ENCODE assay signal across 8 cellular contexts in the genomic region with DNA sequence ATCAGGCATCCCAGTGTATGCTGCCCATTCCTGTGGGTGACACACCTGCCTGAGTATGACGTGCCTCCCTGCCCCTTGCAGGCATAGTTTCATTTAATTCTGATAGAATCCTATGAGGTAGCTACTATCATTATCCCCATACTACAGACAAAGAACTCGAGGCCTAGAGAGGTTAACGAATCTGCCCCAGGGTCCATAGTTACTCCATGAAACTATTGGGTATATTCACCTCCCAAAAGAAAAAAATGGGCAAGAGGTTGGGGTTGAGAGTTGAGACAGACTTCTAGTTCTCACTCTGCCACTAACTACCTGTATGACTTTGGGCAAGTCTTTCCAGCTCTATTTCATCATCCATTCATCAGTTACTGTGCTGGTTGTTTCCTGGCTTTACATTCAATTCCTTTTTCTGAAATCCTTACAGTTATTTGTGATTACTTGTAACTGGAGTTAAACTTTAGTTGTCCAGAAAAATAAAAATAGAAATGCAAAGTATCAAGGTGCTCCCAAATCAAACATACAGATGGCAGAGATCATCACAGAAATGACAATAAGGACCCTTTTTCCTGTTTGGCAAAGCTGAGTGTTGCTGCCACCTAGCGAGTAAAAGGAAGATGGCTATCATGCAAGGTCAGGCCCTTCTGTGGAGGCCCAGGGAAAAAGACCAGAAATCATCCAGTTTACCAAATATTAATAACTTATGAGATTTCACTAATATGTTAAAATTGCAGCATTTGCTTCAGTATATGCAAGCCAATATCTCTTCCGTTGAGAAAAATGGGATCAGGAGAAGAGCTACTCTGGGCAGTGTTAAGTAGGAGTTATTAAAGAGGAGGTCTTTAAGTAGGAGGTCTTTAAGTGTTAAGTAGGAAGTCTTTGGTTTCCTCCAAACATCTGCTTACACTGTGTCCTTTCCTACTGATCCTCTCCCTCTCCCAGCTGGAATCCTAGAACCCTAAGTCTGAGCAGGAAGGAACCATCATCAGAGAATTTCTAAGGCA. TPM values are rescaled to one million over a fixed set of nuclear protein-coding genes. Genes with fewer than 3 reads are reported as not detected.
DNase-seq lines count a peak whose midpoint lies in the region; ATAC-seq and TF ChIP-seq lines count a peak whose summit lies in the region.

No MANE protein-coding gene starts in this region.

- no peaks in the 10 kb centered on the region for H3K36me3 ChIP-seq in CD8-positive, alpha-beta T cell (ENCODE audit: insufficient read depth, low read length)
- H3K36me3 ChIP-seq in left lung = no peaks in the 10 kb centered on the region

- no peaks in the 10 kb centered on the region for H3K36me3 Mint-ChIP-seq in CD8-positive, alpha-beta T cell
- no peaks in the 10 kb centered on the region for H3K36me3 Mint-ChIP-seq in T-helper 2 cell treated with Interferon-gamma antibody and Interleukin-4, amounts not matched to agents 5 μg/mL and 100 μg/mL, for 36 hours (ENCODE audit: low read depth)
- no peaks in the 10 kb centered on the region for H3K36me3 Mint-ChIP-seq in brain

- H3K27me3 Mint-ChIP-seq in CD8-positive, alpha-beta T cell (ENCODE audit: low read depth) = no peaks in the 10 kb centered on the region
- no peaks in the 10 kb centered on the region for H3K27me3 Mint-ChIP-seq in T-helper 2 cell treated with Interferon-gamma antibody and Interleukin-4, amounts not matched to agents 5 μg/mL and 100 μg/mL, for 36 hours (ENCODE audit: low read depth)
- H3K27me3 Mint-ChIP-seq in brain = peaks cover 5% of the 10 kb centered on the region

- ATAC-seq in CD8-positive, alpha-beta T cell = peak; percentile 48
- ATAC-seq in GM19328 (IDR thresholded peaks at IDR 0.05; ENCODE audit: unreplicated experiment) = peak; percentile 53
- ATAC-seq in left lung = peak; percentile 73

- no peak overlapping the region for H3K27ac ChIP-seq in CD8-positive, alpha-beta T cell (ENCODE audit: low read depth, low read length)
- H3K27ac ChIP-seq in left lung = no peak overlapping the region

- DNase-seq in CD8-positive, alpha-beta T cell = peak in 6 of 7 experiments; percentile 5 to 61 (median 39)
- no peak for DNase-seq in LNCaP clone FGC (ENCODE audit: low read depth)
- DNase-seq in T-helper 2 cell treated with Interferon-gamma antibody and Interleukin-4, amounts not matched to agents 5 μg/mL and 100 μg/mL, for 36 hours (ENCODE audit: low spot score) = peak; percentile 8
- no peak for DNase-seq in left lung
- peak; percentile 5 to 14 for DNase-seq in stimulated activated CD8-positive, alpha-beta memory T cell treated with anti-CD3 and anti-CD28 coated beads, Interleukin-7, amount 100 ng/mL, for 1 hour (ENCODE audit: low read depth in 2 of 2)
- no peak for DNase-seq in NCI-H187 treated with DMSO at 0.1 percent for 48 hours (lab: John Stamatoyannopoulos, UW)

- POLR2A ChIA-PET in CD8-positive, alpha-beta T cell (lab: Charles Lee) = no interaction called here

- TF ChIP-seq CTCF in CD8-positive, alpha-beta T cell (IDR thresholded peaks at IDR 0.05) = peak; percentile 76
- TF ChIP-seq CTCF in LNCaP clone FGC (IDR thresholded peaks at IDR 0.05; ENCODE audit: control insufficient read depth, extremely low read depth, insufficient read depth) (peak; percentile 54), brain (conservative IDR thresholded peaks at IDR 0.05) (peak; percentile 72 to 76), left lung (IDR thresholded peaks at IDR 0.05) (peak; percentile 71 to 83)

- intact Hi-C loops in CD8-positive, alpha-beta T cell (cut with DNase I, micrococcal nuclease) = loop anchor here (1.0 to 10.0 kb wide), 3 partner anchors 106 to 316 kb away; no protein-coding TSS in a partner anchor
- intact Hi-C loops in left lung (cut with DNase I) = loop anchor here in 1 of 2 donors (10.0 kb wide), 1 partner anchor 244 kb away; no protein-coding TSS in a partner anchor

- peaks cover 5% of the 10 kb centered on the region for H3K4me1 Mint-ChIP-seq in CD8-positive, alpha-beta T cell (ENCODE audit: low read depth)
- peaks cover 1% of the 10 kb centered on the region for H3K4me1 Mint-ChIP-seq in T-helper 2 cell treated with Interferon-gamma antibody and Interleukin-4, amounts not matched to agents 5 μg/mL and 100 μg/mL, for 36 hours (ENCODE audit: low read depth)
- no peaks in the 10 kb centered on the region for H3K4me1 Mint-ChIP-seq in brain

- no peaks in the 10 kb centered on the region for H3K9me3 ChIP-seq in CD8-positive, alpha-beta T cell (ENCODE audit: low read length)
- no peaks in the 10 kb centered on the region for H3K9me3 ChIP-seq in left lung

- no peak overlapping the region for H3K4me3 Mint-ChIP-seq in CD8-positive, alpha-beta T cell
- H3K4me3 Mint-ChIP-seq in T-helper 2 cell treated with Interferon-gamma antibody and Interleukin-4, amounts not matched to agents 5 μg/mL and 100 μg/mL, for 36 hours = no peak overlapping the region
- H3K4me3 Mint-ChIP-seq in brain = no peak overlapping the region

- no peaks in the 10 kb centered on the region for H3K27me3 ChIP-seq in CD8-positive, alpha-beta T cell (ENCODE audit: insufficient read depth, low read length)
- H3K27me3 ChIP-seq in left lung = no peaks in the 10 kb centered on the region

- no peak overlapping the region for H3K4me3 ChIP-seq in CD8-positive, alpha-beta T cell (ENCODE audit: low read depth, low read length)
- no peak overlapping the region for H3K4me3 ChIP-seq in LNCaP clone FGC (ENCODE audit: low read depth, low read length)
- H3K4me3 ChIP-seq in left lung = no peak overlapping the region

- CTCF ChIA-PET in CD8-positive, alpha-beta T cell (lab: Charles Lee) = interaction anchor here (0.7 to 3.1 kb wide), 15 partner anchors 8 to 427 kb away, joined by 3 to 37 read pairs (median 3); no protein-coding TSS in a partner anchor

- H3K9me3 Mint-ChIP-seq in CD8-positive, alpha-beta T cell = no peaks in the 10 kb centered on the region
- H3K9me3 Mint-ChIP-seq in T-helper 2 cell treated with Interferon-gamma antibody and Interleukin-4, amounts not matched to agents 5 μg/mL and 100 μg/mL, for 36 hours = no peaks in the 10 kb centered on the region
- peaks cover 0 to 3% (median 0%) of the 10 kb centered on the region in 5 experiments for H3K9me3 Mint-ChIP-seq in brain

- H3K27ac Mint-ChIP-seq in CD8-positive, alpha-beta T cell = no peak overlapping the region
- no peak overlapping the region for H3K27ac Mint-ChIP-seq in T-helper 2 cell treated with Interferon-gamma antibody and Interleukin-4, amounts not matched to agents 5 μg/mL and 100 μg/mL, for 36 hours
- no peak overlapping the region for H3K27ac Mint-ChIP-seq in brain

- no peaks in the 10 kb centered on the region for H3K4me1 ChIP-seq in CD8-positive, alpha-beta T cell (ENCODE audit: insufficient read depth, low read length)
- no peaks in the 10 kb centered on the region for H3K4me1 ChIP-seq in left lung

RNA-seq across cellular contexts. Expression of gene MAP7D3, which starts 17.1 kb away (rescaled TPM):
- 1 to 10 TPM; 3.6 TPM for total RNA-seq in CD8-positive, alpha-beta T cell
- polyA plus RNA-seq in brain (ENCODE audit: insufficient read depth, low read depth, low replicate concordance) = 1.8 TPM
- total RNA-seq in left lung = 1 to 10 TPM; 7.6 to 9.0 TPM

RNA-seq across cellular contexts. Expression of gene ADGRG4, which starts 32.4 kb away (rescaled TPM):
- not detected for total RNA-seq in CD8-positive, alpha-beta T cell
- not detected for polyA plus RNA-seq in brain (ENCODE audit: insufficient read depth, low read depth, low replicate concordance)
- under 1 TPM in 1 of 2 donors, not detected in 1; 0.03 TPM for total RNA-seq in left lung

Comparison
In these comparisons a context has a peak if more than half of its experiments do, and no peak if none do; other contexts are left out.
1. DNase-seq: peak in CD8-positive, alpha-beta T cell (6 of 7), T-helper 2 cell treated with Interferon-gamma antibody and Interleukin-4, amounts not matched to agents 5 μg/mL and 100 μg/mL, for 36 hours (single experiment) and stimulated activated CD8-positive, alpha-beta memory T cell treated with anti-CD3 and anti-CD28 coated beads, Interleukin-7, amount 100 ng/mL, for 1 hour (2 of 2); none in LNCaP clone FGC (single experiment), left lung (0 of 2) and NCI-H187 treated with DMSO at 0.1 percent for 48 hours (single experiment).
2. Peak in every context shown above with its lines, with median percentiles within 50 percentile points of each other: ATAC-seq and CTCF ChIP-seq.